32 cellular contexts compared by ENCODE assay signal in the genomic region with DNA sequence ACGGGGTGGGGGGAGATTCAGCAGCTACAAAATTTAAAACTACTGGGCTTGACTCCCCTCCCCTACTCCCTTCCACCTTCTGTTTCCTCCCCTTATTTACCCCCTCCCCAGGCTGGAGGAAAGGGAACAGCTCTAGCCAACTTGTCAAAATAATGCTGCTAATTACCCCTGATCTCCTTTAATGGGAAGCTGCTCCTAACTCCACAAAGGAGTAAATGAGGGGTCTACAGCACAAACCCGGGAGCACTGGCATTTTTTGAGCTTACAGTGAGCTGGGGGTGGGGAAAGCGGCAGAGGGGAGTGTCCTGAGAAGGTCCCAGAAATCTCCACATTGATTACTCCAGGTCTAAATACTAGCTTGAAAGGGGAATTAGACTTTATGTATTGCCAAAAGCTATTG. TPM values are rescaled to one million over a fixed set of nuclear protein-coding genes. Genes with fewer than 3 reads are reported as not detected.
DNase-seq lines count a peak whose midpoint lies in the region; ATAC-seq and TF ChIP-seq lines count a peak whose summit lies in the region.
"Had no signal": no experiment of that assay in that cellular context is flagged by ENCODE, and none has a peak within 500 bp of the region (broad histone marks: within the 10 kb centered on the region; RNA-seq: fewer than 3 reads in every experiment).

No MANE protein-coding gene starts in this region.

- TF ChIP-seq EP300 in neural cell (conservative IDR thresholded peaks at IDR 0.05; ENCODE audit: poor library complexity, severe bottlenecking) = no peak

- TF ChIP-seq RAD21 in neural cell (conservative IDR thresholded peaks at IDR 0.05) = no peak

- no peak for ATAC-seq in HG02798 (IDR thresholded peaks at IDR 0.05; ENCODE audit: poor library complexity, unreplicated experiment)
- ATAC-seq: Panc1, pancreas had no signal

- peaks cover 6% of the 10 kb centered on the region for H3F3A ChIP-seq in neural cell (ENCODE audit: insufficient read depth, low read length, poor library complexity, severe bottlenecking)

- H3K9me3 ChIP-seq in colonic mucosa (no peaks in the 10 kb centered on the region), neural cell (ENCODE audit: low read length) (no peaks in the 10 kb centered on the region)
- H3K9me3 ChIP-seq: pancreas, right atrium auricular region, stomach, thyroid gland had no signal

- H2AFZ ChIP-seq in neural cell (ENCODE audit: low read depth, low read length) = no peak overlapping the region

- peaks cover 43% of the 10 kb centered on the region for H3K79me2 ChIP-seq in neural cell (replicated peaks; ENCODE audit: insufficient read depth, low read length)

- DNase-seq in activated CD8-positive, alpha-beta memory T cell treated with anti-CD3 and anti-CD28 coated beads, Interleukin-2, amount 50 U/mL, for 48 hours = peak; percentile 38
- no peak for DNase-seq in activated CD8-positive, alpha-beta memory T cell treated with anti-CD3 and anti-CD28 coated beads for 24 hours
- no peak for DNase-seq in colonic mucosa
- DNase-seq in pons (ENCODE audit: low spot score) = no peak
- DNase-seq in stimulated activated CD4-positive, alpha-beta T cell treated with anti-CD3 and anti-CD28 coated beads, Interleukin-2, amount 100 ng/mL, for 24 hours = no peak
- DNase-seq in LoVo (ENCODE audit: low spot score) = no peak
- DNase-seq: 8988T; activated CD4-positive, alpha-beta T cell treated with anti-CD3 and anti-CD28 coated beads, Interleukin-2, amount 50 U/mL, for 48 hours; activated CD4-positive, CD25-positive, alpha-beta regulatory T cell treated with anti-CD3 and anti-CD28 coated beads, Interleukin-2, amount 50 U/mL, for 72 hours; activated naive CD4-positive, alpha-beta T cell treated with Interleukin-2 at 50 U/mL for 16 hours; caudate nucleus; cortex of kidney; effector memory CD4-positive, alpha-beta T cell; GOT3; HFFc6; MV-4-11; NCI-H1436; NCI-H2081 treated with DMSO at 0.1 percent for 48 hours; NCI-H2227 treated with DMSO at 0.1 percent for 48 hours; NCI-H526; pancreas; SHP77; stimulated activated CD4-positive, alpha-beta T cell treated with anti-CD3 and anti-CD28 coated beads, Interleukin-2, amount 100 ng/mL, for 48 hours; stomach; T-helper 2 cell; thyroid gland had no signal

- H4K20me1 ChIP-seq in neural cell (ENCODE audit: insufficient read depth) = no peaks in the 10 kb centered on the region

- H3K36me3 ChIP-seq in colonic mucosa (no peaks in the 10 kb centered on the region), neural cell (ENCODE audit: insufficient read depth, low read length) (no peaks in the 10 kb centered on the region)
- H3K36me3 ChIP-seq: pancreas, right atrium auricular region, stomach, thyroid gland had no signal

- peaks cover 4% of the 10 kb centered on the region for H3K4me1 ChIP-seq in colonic mucosa

- no peak overlapping the region for H3K4me3 ChIP-seq in colonic mucosa
- H3K4me3 ChIP-seq in neural cell (ENCODE audit: low read length) = peak overlapping the region; percentile 98
- H3K4me3 ChIP-seq: pancreas, right atrium auricular region, thyroid gland had no signal

- intact Hi-C loops in colonic mucosa (cut with DNase I) = loop anchor here (10.0 kb wide), 2 partner anchors 361 to 701 kb away; partner anchors contain the start of gene ERCC6L2

- H3K4me2 ChIP-seq in neural cell (ENCODE audit: low read length) = peak overlapping the region; percentile 91

- H3K27me3 ChIP-seq in colonic mucosa (peaks cover 7% of the 10 kb centered on the region), neural cell (ENCODE audit: insufficient read depth, low read depth, low read length) (peaks cover 23% of the 10 kb centered on the region)
- H3K27me3 ChIP-seq: pancreas, right atrium auricular region, thyroid gland had no signal

- no peaks in the 10 kb centered on the region for H3K9me2 ChIP-seq in neural cell (ENCODE audit: insufficient read depth, low read length)

- TF ChIP-seq CTCF in colonic mucosa (IDR thresholded peaks at IDR 0.05) (no peak), neural cell (IDR thresholded peaks at IDR 0.05; ENCODE audit: poor library complexity, severe bottlenecking) (no peak)

- H3K27ac ChIP-seq in colonic mucosa (peak overlapping the region; percentile 13), neural cell (ENCODE audit: low read length) (no peak overlapping the region)
- H3K27ac ChIP-seq: epithelial cell of prostate, pancreas, right atrium auricular region, thyroid gland had no signal

- peak overlapping the region in 1 of 2 donors; percentile 36 for H3K9ac ChIP-seq in colonic mucosa (ENCODE audit: low read depth in 2 of 2, low read length in 2 of 2)
- peak overlapping the region; percentile 89 for H3K9ac ChIP-seq in neural cell (ENCODE audit: low read length)

TF ChIP-seq in neural cell, 6 proteins besides CTCF, POLR2A, EP300 and RAD21:
- TF ChIP-seq POLR2AphosphoS5 (IDR thresholded peaks at IDR 0.05) (no peak), SMC3 (conservative IDR thresholded peaks at IDR 0.05; ENCODE audit: poor library complexity) (no peak), REST (IDR thresholded peaks at IDR 0.05; ENCODE audit: borderline replicate concordance) (no peak), MXI1 (conservative IDR thresholded peaks at IDR 0.05; ENCODE audit: poor library complexity, severe bottlenecking) (no peak), TAF1 (IDR thresholded peaks at IDR 0.05; ENCODE audit: low read depth) (no peak), EZH2 (IDR thresholded peaks at IDR 0.05; ENCODE audit: borderline replicate concordance, insufficient read depth, low read length, poor library complexity, severe bottlenecking) (no peak)

RNA-seq across cellular contexts. Expression of gene PTCH1, which starts 3.0 kb away (rescaled TPM):
- total RNA-seq in colonic mucosa = 10 to 100 TPM; 18.7 to 24.6 TPM
- polyA plus RNA-seq in neural cell = 15.6 and 20.0 TPM in 2 replicates
- polyA minus RNA-seq in neural cell = 32.9 and 53.0 TPM in 2 replicates
- polyA plus RNA-seq: CD14-positive monocyte had no signal
